In the genomic region with DNA sequence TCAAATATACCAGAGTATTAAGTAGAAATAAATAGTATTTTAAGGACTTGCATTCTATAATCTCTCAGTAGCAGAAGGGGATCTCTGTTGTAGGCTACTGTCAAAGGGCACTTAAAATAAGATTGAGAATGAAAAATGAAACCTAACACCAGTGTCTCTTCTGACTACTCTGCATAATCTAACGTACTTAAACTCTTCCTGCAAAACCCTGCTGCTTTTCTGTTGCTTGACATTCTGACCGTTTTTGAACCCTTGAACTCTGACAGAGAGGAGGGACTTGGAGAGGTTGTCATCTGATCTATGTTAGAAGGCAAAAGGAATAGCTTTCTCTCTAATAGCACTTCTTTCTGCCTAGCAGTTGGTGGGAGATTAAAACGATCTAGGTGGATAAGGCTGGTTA, we compare ENCODE assay signal across 15 cellular contexts.
DNase-seq lines count a peak whose midpoint lies in the region; ATAC-seq lines count a peak whose summit lies in the region.
"Had no signal": no experiment of that assay in that cellular context is flagged by ENCODE, and none has a peak within 500 bp of the region (broad histone marks: within the 10 kb centered on the region; RNA-seq: fewer than 3 reads in every experiment).

No MANE protein-coding gene starts in this region.

- peak; percentile 50 for ATAC-seq in HG02885 (IDR thresholded peaks at IDR 0.05; ENCODE audit: poor library complexity, unreplicated experiment)
- ATAC-seq in sciatic nerve: peak; percentile 30
- ATAC-seq in left ventricle myocardium superior: no peak
- no peak for ATAC-seq in HG03521 (IDR thresholded peaks at IDR 0.05; ENCODE audit: unreplicated experiment)
- ATAC-seq: activated CD8-positive, alpha-beta memory T cell treated with anti-CD3 and anti-CD28 coated beads, Interleukin-2, amount 10 ng/mL, durations not matched to agents 7 days and 5 days had no signal

- intact Hi-C loops in sciatic nerve (cut with DNase I) (no loop called here), left ventricle myocardium superior (cut with micrococcal nuclease) (no loop called here)

- DNase-seq in NCI-H1417 (lab: John Stamatoyannopoulos, UW) (peak in 2 of 3 experiments; percentile 5 to 56), NCI-H1417 treated with DMSO at 0.1 percent for 48 hours (lab: John Stamatoyannopoulos, UW) (no peak), SK-N-DZ (ENCODE audit: low spot score) (peak; percentile 7), sciatic nerve (ENCODE audit: low spot score) (no peak), germinal center (ENCODE audit: low spot score) (no peak), left ventricle myocardium superior (no peak)
- DNase-seq: activated CD8-positive, alpha-beta memory T cell treated with anti-CD3 and anti-CD28 coated beads, Interleukin-2, amount 10 ng/mL, durations not matched to agents 7 days and 5 days; activated naive CD4-positive, alpha-beta T cell treated with anti-CD3 and anti-CD28 coated beads for 36 hours; Caco-2; esophagus squamous epithelium; ovary; SIG-M5; upper lobe of left lung had no signal

Comparison
In these comparisons a context has a peak if more than half of its experiments do, and no peak if none do; other contexts are left out.
1. DNase-seq: peak in NCI-H1417 (2 of 3) and SK-N-DZ (single experiment); none in NCI-H1417 treated with DMSO at 0.1 percent for 48 hours (single experiment), sciatic nerve (single experiment), germinal center (single experiment) and left ventricle myocardium superior (single experiment).
2. ATAC-seq: peak in HG02885 (single experiment) and sciatic nerve (single experiment); none in left ventricle myocardium superior (single experiment) and HG03521 (single experiment).